9 cellular contexts compared by ENCODE assay signal in the genomic region with DNA sequence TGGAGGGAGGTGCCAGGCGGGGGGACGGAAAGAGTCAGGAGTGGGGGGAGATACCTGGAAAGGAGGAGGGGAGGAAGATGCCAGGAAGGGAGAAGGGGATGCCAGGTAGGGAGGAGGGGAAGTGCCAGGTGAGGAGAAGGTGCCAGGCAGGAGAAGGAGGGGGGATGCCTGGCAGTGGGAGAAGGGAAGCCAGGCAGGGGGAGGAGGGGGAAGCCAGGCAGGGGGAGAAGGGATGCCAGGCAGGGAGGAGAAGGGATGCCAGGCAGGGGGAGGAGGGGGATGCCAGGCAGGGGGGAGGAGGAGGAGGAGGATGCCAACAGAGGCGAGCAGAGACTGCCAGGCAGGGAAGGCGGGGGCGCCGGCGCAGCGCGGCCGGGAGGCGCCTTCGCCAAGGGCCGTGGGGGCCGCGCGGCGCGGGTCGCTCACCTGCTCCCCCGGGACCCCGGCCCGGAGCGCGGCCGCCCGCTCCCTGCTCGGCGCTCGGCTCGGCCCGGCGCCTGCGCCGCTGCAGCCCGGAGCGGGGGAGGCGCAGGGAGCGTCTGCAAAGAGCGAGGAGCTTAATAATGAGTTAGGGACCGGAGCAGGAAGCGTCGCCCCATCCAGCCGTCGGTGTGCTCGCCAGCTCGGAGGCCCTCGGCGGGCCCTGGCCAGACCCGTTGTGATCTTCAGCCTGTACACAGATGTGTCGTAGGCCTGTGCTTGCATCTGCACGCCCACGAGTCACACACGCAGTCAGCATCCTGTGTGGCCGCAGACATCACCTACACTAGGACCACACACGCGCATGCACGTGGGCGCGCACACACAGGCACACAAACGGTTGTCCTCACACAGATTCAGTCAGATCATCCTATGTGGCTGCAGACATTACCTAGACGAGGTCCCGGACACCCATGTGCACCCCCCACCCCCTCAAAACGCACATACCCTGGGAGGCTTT. TPM values are rescaled to one million over a fixed set of nuclear protein-coding genes. Genes with fewer than 3 reads are reported as not detected.
DNase-seq lines count a peak whose midpoint lies in the region; ATAC-seq and TF ChIP-seq lines count a peak whose summit lies in the region.
"Had no signal": no experiment of that assay in that cellular context is flagged by ENCODE, and none has a peak within 500 bp of the region (broad histone marks: within the 10 kb centered on the region; RNA-seq: fewer than 3 reads in every experiment).

No MANE protein-coding gene starts in this region.

- H3K4me1 ChIP-seq in right cardiac atrium (ENCODE audit: control insufficient read depth, insufficient read depth, low read length): peaks cover 6% of the 10 kb centered on the region
- H3K4me1 ChIP-seq in prostate gland (replicated peaks): no peaks in the 10 kb centered on the region

- TF ChIP-seq CTCF in LNCaP clone FGC (IDR thresholded peaks at IDR 0.05; ENCODE audit: control insufficient read depth, extremely low read depth, insufficient read depth) (no peak), prostate gland (IDR thresholded peaks at IDR 0.05) (no peak)

- DNase-seq in DMS79 treated with DMSO at 0.1 percent for 48 hours (lab: John Stamatoyannopoulos, UW) (peak; percentile 30), DMS79 (lab: John Stamatoyannopoulos, UW) (no peak), LNCaP clone FGC (ENCODE audit: low read depth) (peak; percentile 22), amniotic epithelial cell (ENCODE audit: low read depth) (peak; percentile 65), right cardiac atrium (peak; percentile 64 to 85 (median 84)), prostate gland (ENCODE audit: low spot score) (peak; percentile 70), ureter (ENCODE audit: low spot score) (peak; percentile 56)

- H3K4me3 ChIP-seq in LNCaP clone FGC (ENCODE audit: low read depth, low read length) (peak overlapping the region; percentile 43), right cardiac atrium (ENCODE audit: low read length) (peak overlapping the region; percentile 68), prostate gland (peak overlapping the region; percentile 29 to 35)

- H3K36me3 ChIP-seq in prostate gland: no peaks in the 10 kb centered on the region

- 4% methylated on average over 63 of the region's 63 CpGs for WGBS in right cardiac atrium
- 1% methylated on average over 42 of the region's 63 CpGs for WGBS in prostate gland

- intact Hi-C loops in right cardiac atrium (cut with DNase I): no loop called here
- intact Hi-C loops in prostate gland (cut with DNase I): no loop called here

- no peak for TF ChIP-seq POLR2A in prostate gland (IDR thresholded peaks at IDR 0.05)

- H3K27me3 ChIP-seq in right cardiac atrium (ENCODE audit: control insufficient read depth, insufficient read depth) (no peaks in the 10 kb centered on the region), prostate gland (replicated peaks; ENCODE audit: insufficient read depth) (no peaks in the 10 kb centered on the region)

- ATAC-seq in SK-N-SH treated with all-trans-retinoic acid at 6 μM for 48 hours: peak; percentile 94
- ATAC-seq in right cardiac atrium: peak; percentile 43 to 44

- no peaks in the 10 kb centered on the region for H3K9me3 ChIP-seq in right cardiac atrium (ENCODE audit: control insufficient read depth, low read length)
- H3K9me3 ChIP-seq in prostate gland: no peaks in the 10 kb centered on the region

- H3K27ac ChIP-seq in right cardiac atrium (ENCODE audit: low read length) (no peak overlapping the region), prostate gland (peak overlapping the region; percentile 18 to 37)
- H3K27ac ChIP-seq: 22Rv1 had no signal

TF ChIP-seq in SK-N-SH treated with all-trans-retinoic acid at 6 μM for 48 hours, 23 proteins besides CTCF, POLR2A, EP300 and RAD21:
- TF ChIP-seq ARNTL (CRISPR knock-in tag; IDR thresholded peaks at IDR 0.05; ENCODE audit: borderline replicate concordance, low read depth) (no peak), ZFP3 (CRISPR knock-in tag; IDR thresholded peaks at IDR 0.05) (0 out of 2 replicates have a peak, but pooled peaks have one; percentile 57)

RNA-seq across cellular contexts. Expression of gene SMARCD3, which starts 28.4 kb away (rescaled TPM):
- 100 to 1,000 TPM; 149 to 291 (median 238) TPM for total RNA-seq in right cardiac atrium
- 141 TPM for polyA plus RNA-seq in right cardiac atrium
- 100 to 1,000 TPM in 1 of 2 donors, 10 to 100 TPM in 1; 35.6 to 108 TPM for total RNA-seq in prostate gland
- 67.4 TPM for total RNA-seq in ureter

RNA-seq across cellular contexts. Expression of gene CHPF2, which starts 44.6 kb away (rescaled TPM):
- total RNA-seq in right cardiac atrium (10 to 100 TPM; 22.2 to 35.3 (median 27.0) TPM), prostate gland (10 to 100 TPM; 40.2 to 72.9 TPM), ureter (43.0 TPM)
- 15.5 TPM for polyA plus RNA-seq in right cardiac atrium

RNA-seq across cellular contexts. Expression of gene ABCF2, which starts 49.9 kb away (rescaled TPM):
- total RNA-seq in right cardiac atrium: 10 to 100 TPM; 24.6 to 34.5 (median 26.3) TPM
- polyA plus RNA-seq in right cardiac atrium: 17.8 TPM
- total RNA-seq in prostate gland: 10 to 100 TPM; 23.3 to 33.3 TPM
- total RNA-seq in ureter: 33.9 TPM
